22 cellular contexts compared by ENCODE assay signal in genomic region chr15:83943043-83943442, GRCh38.
DNase-seq lines count a peak whose midpoint lies in the region; ATAC-seq, FAIRE-seq and TF ChIP-seq lines count a peak whose summit lies in the region.
"Had no signal": no experiment of that assay in that cellular context is flagged by ENCODE, and none has a peak within 500 bp of the region (broad histone marks: within the 10 kb centered on the region; RNA-seq: fewer than 3 reads in every experiment).

No MANE protein-coding gene starts in this region.

- DNase-seq in HT1080 (ENCODE audit: low read depth) (peak; percentile 11), RWPE1 (ENCODE audit: low spot score) (no peak), bronchial epithelial cell (ENCODE audit: low read depth) (peak; percentile 62), epithelial cell of prostate (ENCODE audit: low read depth, low spot score) (no peak), T-helper 9 cell (no peak), GF-D8 (lab: John Stamatoyannopoulos, UW) (no peak), GM13976 (ENCODE audit: low spot score) (no peak)
- DNase-seq: Caco-2; CD4-positive, CD25-positive, alpha-beta regulatory T cell; CD8-positive, alpha-beta T cell; DMS153; DND-41; GM23248; H9 had no signal

- CTCF ChIA-PET in RWPE1 (lab: Yijun Ruan, JAX), result interaction anchor here (0.6 to 0.8 kb wide), 3 partner anchors 42 to 142 kb away, joined by 3 to 4 read pairs (median 4); no protein-coding TSS in a partner anchor

- FAIRE-seq in bronchial epithelial cell (lab: Jason Lieb, UNC), result no peak
- FAIRE-seq: A204.1, G401.6, GM12891 had no signal

- POLR2A ChIA-PET in RWPE1 (lab: Yijun Ruan, JAX; ENCODE audit: low non-redundant PET), result no interaction called here

- H3K27ac ChIP-seq in RWPE1 (peak overlapping the region; percentile 25; the same call in 1 of the 2 replicates), epithelial cell of prostate (peak overlapping the region; percentile 46)
- H3K27ac ChIP-seq: 22Rv1, BLaER1, C4-2B, GM23248 had no signal

- ATAC-seq in GM21447 (IDR thresholded peaks at IDR 0.05; ENCODE audit: unreplicated experiment), result no peak
- ATAC-seq: CD8-positive, alpha-beta T cell; HCT116 had no signal

- TF ChIP-seq CTCF in RWPE1 (conservative IDR thresholded peaks at IDR 0.05; ENCODE audit: low read depth), result no peak
- TF ChIP-seq CTCF in bronchial epithelial cell (IDR thresholded peaks at IDR 0.05; ENCODE audit: insufficient read depth, low read length, severe bottlenecking), result no peak
- no peak for TF ChIP-seq CTCF in GM13976 (IDR thresholded peaks at IDR 0.05; ENCODE audit: borderline replicate concordance, control extremely low read depth, extremely low read depth, insufficient read depth, missing control alignments)

- no peaks in the 10 kb centered on the region for H3K36me3 ChIP-seq in bronchial epithelial cell (ENCODE audit: control insufficient read depth, insufficient read depth, low read length)
- H3K36me3 ChIP-seq: BLaER1 had no signal

- H3K27me3 ChIP-seq in bronchial epithelial cell (ENCODE audit: control insufficient read depth, insufficient read depth, low read length), result no peaks in the 10 kb centered on the region
- H3K27me3 ChIP-seq: BLaER1 had no signal

- in situ Hi-C loops in GM13976 (cut with MboI; ENCODE audit: low sequenced_read_pairs, unreplicated experiment), result no loop called here

- no peak overlapping the region for H3K4me3 ChIP-seq in bronchial epithelial cell (ENCODE audit: low read depth, low read length)
- H3K4me3 ChIP-seq: BLaER1, GM23248 had no signal

Comparison
In these comparisons a context has a peak if more than half of its experiments do, and no peak if none do; other contexts are left out.
1. DNase-seq: peak in HT1080 (single experiment) and bronchial epithelial cell (single experiment); none in RWPE1 (single experiment), epithelial cell of prostate (single experiment), T-helper 9 cell (single experiment), GF-D8 (single experiment) and GM13976 (single experiment).